Comparison of ENCODE assay signal across 1 cellular context in the genomic region with DNA sequence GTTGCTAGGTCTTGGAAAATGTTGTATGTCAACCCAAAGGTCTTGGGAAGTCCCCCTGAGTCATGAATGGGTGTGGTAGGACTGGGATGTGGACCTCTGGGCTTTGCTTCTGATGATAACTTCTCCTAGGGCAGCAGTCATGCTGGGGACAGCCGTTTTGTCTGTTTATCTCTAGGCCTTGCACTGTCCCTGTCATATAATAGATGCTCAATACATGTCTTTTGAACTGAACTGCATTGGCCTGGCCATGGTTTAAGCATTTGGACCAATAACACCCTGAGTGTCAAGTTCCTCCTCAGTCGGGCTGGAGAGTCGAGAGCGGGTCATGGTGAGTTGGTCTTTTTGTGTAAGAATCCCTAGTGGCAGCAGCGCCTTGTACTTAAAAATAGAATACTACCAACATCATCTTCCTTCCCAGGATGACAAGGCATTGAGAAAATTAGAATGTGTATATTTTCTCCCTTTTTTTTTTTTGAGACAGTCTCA.
TF ChIP-seq lines count a peak whose summit lies in the region.

No MANE protein-coding gene starts in this region.

TF ChIP-seq in IMR-90, 13 proteins besides CTCF, POLR2A, EP300 and RAD21:
- TF ChIP-seq CHD1 (IDR thresholded peaks at IDR 0.05; ENCODE audit: low read depth, low read length) (no peak), FOS (IDR thresholded peaks at IDR 0.05; ENCODE audit: low read depth, low read length) (no peak), BHLHE40 (IDR thresholded peaks at IDR 0.05; ENCODE audit: low read depth, low read length) (no peak), RFX5 (IDR thresholded peaks at IDR 0.05; ENCODE audit: low read depth, low read length) (no peak)
